Comparison of ENCODE assay signal across 1 cellular context in genomic region chr14:95444132-95445129, GRCh38.
TF ChIP-seq lines count a peak whose summit lies in the region.

No MANE protein-coding gene starts in this region.

TF ChIP-seq in HepG2, 621 proteins besides CTCF, POLR2A, EP300 and RAD21 (continued from another document and continues in another):
- TF ChIP-seq ZC3H13 (CRISPR knock-in tag; IDR thresholded peaks at IDR 0.05): no peak
- no peak for TF ChIP-seq ZNF274 (CRISPR knock-in tag; IDR thresholded peaks at IDR 0.05)
- TF ChIP-seq FOXA3 (CRISPR knock-in tag; IDR thresholded peaks at IDR 0.05): peak; percentile 93
- peak; percentile 94 for TF ChIP-seq ISL2 (CRISPR knock-in tag; IDR thresholded peaks at IDR 0.05)
- no peak for TF ChIP-seq GTF2F1 (IDR thresholded peaks at IDR 0.05; ENCODE audit: low read length)
- no peak for TF ChIP-seq ZKSCAN1 (IDR thresholded peaks at IDR 0.05; ENCODE audit: low read length)
- no peak for TF ChIP-seq ZNF784 (CRISPR knock-in tag; IDR thresholded peaks at IDR 0.05; ENCODE audit: borderline replicate concordance)
- TF ChIP-seq HDAC2 (CRISPR knock-in tag; IDR thresholded peaks at IDR 0.05): peak; percentile 90
- TF ChIP-seq ZNF451 (CRISPR knock-in tag; IDR thresholded peaks at IDR 0.05): no peak
- no peak for TF ChIP-seq ZNF703 (CRISPR knock-in tag; IDR thresholded peaks at IDR 0.05; ENCODE audit: borderline replicate concordance)
- TF ChIP-seq ARID3A (IDR thresholded peaks at IDR 0.05; ENCODE audit: low read depth, low read length): peak; percentile 59
- TF ChIP-seq GABPB1 (CRISPR knock-in tag; IDR thresholded peaks at IDR 0.05): 0 out of 2 replicates have a peak, but pooled peaks have one; percentile 9
- TF ChIP-seq RXRB (CRISPR knock-in tag; IDR thresholded peaks at IDR 0.05; ENCODE audit: borderline replicate concordance): peak; percentile 94
- peak in 1 of 2 experiments; percentile 57; a peak in 1 of 4 replicates for TF ChIP-seq KLF16 (CRISPR knock-in tag; IDR thresholded peaks at IDR 0.05)
- TF ChIP-seq ZNF577 (CRISPR knock-in tag; IDR thresholded peaks at IDR 0.05; ENCODE audit: borderline replicate concordance, low read depth): no peak
- 0 out of 2 replicates have a peak, but pooled peaks have one; percentile 56 for TF ChIP-seq KMT2A (CRISPR knock-in tag; IDR thresholded peaks at IDR 0.05)
- no peak for TF ChIP-seq ZNF883 (CRISPR knock-in tag; IDR thresholded peaks at IDR 0.05; ENCODE audit: not compliant biosample characterization)
- peak; percentile 92 for TF ChIP-seq ARID5B (CRISPR knock-in tag; IDR thresholded peaks at IDR 0.05)
- TF ChIP-seq TEAD2 (CRISPR knock-in tag; IDR thresholded peaks at IDR 0.05): no peak
- TF ChIP-seq NKX3-1 (CRISPR knock-in tag; IDR thresholded peaks at IDR 0.05): no peak
- TF ChIP-seq HNRNPL (IDR thresholded peaks at IDR 0.05; ENCODE audit: low read depth, low read length): no peak
- 0 out of 2 replicates have a peak, but pooled peaks have one; percentile 39 for TF ChIP-seq ZIK1 (CRISPR knock-in tag; IDR thresholded peaks at IDR 0.05; ENCODE audit: borderline replicate concordance, low read depth)
- no peak for TF ChIP-seq ZNF740 (CRISPR knock-in tag; IDR thresholded peaks at IDR 0.05)
- no peak for TF ChIP-seq CEBPG (CRISPR knock-in tag; IDR thresholded peaks at IDR 0.05)
- no peak for TF ChIP-seq PLSCR1 (CRISPR knock-in tag; IDR thresholded peaks at IDR 0.05; ENCODE audit: borderline replicate concordance)
- no peak for TF ChIP-seq FOXO4 (CRISPR knock-in tag; conservative IDR thresholded peaks at IDR 0.05)
- TF ChIP-seq ZNF501 (CRISPR knock-in tag; IDR thresholded peaks at IDR 0.05): peak; percentile 40
- peak; percentile 85 for TF ChIP-seq SALL1 (CRISPR knock-in tag; IDR thresholded peaks at IDR 0.05)
- no peak for TF ChIP-seq ZNF124 (CRISPR knock-in tag; IDR thresholded peaks at IDR 0.05)
- no peak for TF ChIP-seq ZNF329 (CRISPR knock-in tag; IDR thresholded peaks at IDR 0.05; ENCODE audit: low read depth)
- TF ChIP-seq ZNF503 (CRISPR knock-in tag; IDR thresholded peaks at IDR 0.05): peak; percentile 63; the same call in 1 of the 2 replicates
- TF ChIP-seq FOXK1 (CRISPR knock-in tag; IDR thresholded peaks at IDR 0.05; ENCODE audit: borderline replicate concordance, low read depth): peak; percentile 66; the same call in 1 of the 2 replicates
- TF ChIP-seq HMG20B (CRISPR knock-in tag; conservative IDR thresholded peaks at IDR 0.05): no peak
- no peak for TF ChIP-seq PAF1 (CRISPR knock-in tag; IDR thresholded peaks at IDR 0.05)
- TF ChIP-seq CC2D1A (CRISPR knock-in tag; IDR thresholded peaks at IDR 0.05): no peak
- peak; percentile 71; the same call in 1 of the 2 replicates for TF ChIP-seq ZBTB7A (CRISPR knock-in tag; IDR thresholded peaks at IDR 0.05)
- peak; percentile 75 for TF ChIP-seq TEAD3 (CRISPR knock-in tag; optimal IDR thresholded peaks at IDR 0.05; ENCODE audit: borderline replicate concordance)
- no peak for TF ChIP-seq ZNF24 (IDR thresholded peaks at IDR 0.05)
- no peak for TF ChIP-seq ZNF354B (CRISPR knock-in tag; IDR thresholded peaks at IDR 0.05)
- no peak for TF ChIP-seq FOXA1 (IDR thresholded peaks at IDR 0.05)
- peak; percentile 75 for TF ChIP-seq FOXA1 (CRISPR knock-in tag; IDR thresholded peaks at IDR 0.05)
- TF ChIP-seq ZFP1 (CRISPR knock-in tag; IDR thresholded peaks at IDR 0.05): no peak
- TF ChIP-seq ONECUT2 (CRISPR knock-in tag; IDR thresholded peaks at IDR 0.05): no peak; the same call in 1 of the 2 replicates
- peak; percentile 49; the same call in 1 of the 2 replicates for TF ChIP-seq GFI1 (CRISPR knock-in tag; IDR thresholded peaks at IDR 0.05; ENCODE audit: borderline replicate concordance)
- no peak for TF ChIP-seq ELK4 (CRISPR knock-in tag; IDR thresholded peaks at IDR 0.05; ENCODE audit: borderline replicate concordance)
- no peak; the same call in 1 of the 2 replicates for TF ChIP-seq ZNF788 (CRISPR knock-in tag; IDR thresholded peaks at IDR 0.05; ENCODE audit: borderline replicate concordance)
- peak; percentile 30; the same call in 1 of the 2 replicates for TF ChIP-seq ZNF768 (CRISPR knock-in tag; IDR thresholded peaks at IDR 0.05)
- TF ChIP-seq SIX1 (CRISPR knock-in tag; IDR thresholded peaks at IDR 0.05; ENCODE audit: borderline replicate concordance): 0 out of 2 replicates have a peak, but pooled peaks have one; percentile 26
- peak; percentile 50; the same call in 1 of the 2 replicates for TF ChIP-seq KAT8 (CRISPR knock-in tag; IDR thresholded peaks at IDR 0.05)
